Comparison of ENCODE assay signal across 22 cellular contexts in genomic region chr11:34823197-34823596, GRCh38.
DNase-seq lines count a peak whose midpoint lies in the region; ATAC-seq, FAIRE-seq and TF ChIP-seq lines count a peak whose summit lies in the region.
"Had no signal": no experiment of that assay in that cellular context is flagged by ENCODE, and none has a peak within 500 bp of the region (broad histone marks: within the 10 kb centered on the region; RNA-seq: fewer than 3 reads in every experiment).

No MANE protein-coding gene starts in this region.

- no peaks in the 10 kb centered on the region for H3K4me1 ChIP-seq in right atrium auricular region
- peaks cover 96% of the 10 kb centered on the region for H3K4me1 ChIP-seq in KMS-11 (ENCODE audit: low read depth, poor library complexity, severe bottlenecking)
- H3K4me1 ChIP-seq: SJSA1 had no signal

- H3K4me2 ChIP-seq in KMS-11, result peak overlapping the region; percentile 83
- H3K4me2 ChIP-seq: A549 had no signal

- DNase-seq in Right ventricle myocardium inferior (ENCODE audit: missing footprints) (no peak), right atrium auricular region (ENCODE audit: low spot score) (no peak), left lobe of liver (ENCODE audit: low spot score) (peak; percentile 74), pons (ENCODE audit: low spot score) (peak; percentile 32), GM19239 (ENCODE audit: insufficient read length, low spot score) (no peak)
- DNase-seq in activated naive CD4-positive, alpha-beta T cell treated with anti-CD3 and anti-CD28 coated beads, Interleukin-2, amount 50 U/mL, for 72 hours (ENCODE audit: low spot score in 2 of 2), result no peak
- DNase-seq: Caco-2; CD4-positive, alpha-beta T cell; GF-D8; GOT3; NCI-H1105 treated with DMSO at 0.1 percent for 48 hours; NCI-H1694; NCI-H2081 treated with DMSO at 0.1 percent for 48 hours; NCI-H524; NCI-H82 had no signal

- H3K36me3 Mint-ChIP-seq in activated naive CD4-positive, alpha-beta T cell treated with anti-CD3 and anti-CD28 coated beads, Interleukin-2, amount 50 U/mL, for 72 hours, result peaks cover 0 to 6% of the 10 kb centered on the region in 2 donors

- H3K79me2 ChIP-seq in KMS-11 (ENCODE audit: insufficient read depth, low read depth), result no peaks in the 10 kb centered on the region

- H3K9ac ChIP-seq in KMS-11, result no peak overlapping the region

- H3K36me3 ChIP-seq in right atrium auricular region (no peaks in the 10 kb centered on the region), KMS-11 (ENCODE audit: insufficient read depth) (no peaks in the 10 kb centered on the region)
- H3K36me3 ChIP-seq: SJSA1 had no signal

- no peaks in the 10 kb centered on the region for H3K9me3 ChIP-seq in right atrium auricular region

- H3K9me3 Mint-ChIP-seq in activated naive CD4-positive, alpha-beta T cell treated with anti-CD3 and anti-CD28 coated beads, Interleukin-2, amount 50 U/mL, for 72 hours, result peaks cover 4 to 5% of the 10 kb centered on the region in 2 donors

- no peaks in the 10 kb centered on the region for H4K20me1 ChIP-seq in KMS-11 (ENCODE audit: insufficient read depth)

- TF ChIP-seq CTCF in right atrium auricular region (IDR thresholded peaks at IDR 0.05), result no peak
- TF ChIP-seq CTCF in KMS-11 (conservative IDR thresholded peaks at IDR 0.05; ENCODE audit: low read depth, low read length), result no peak

- FAIRE-seq in GM19239 (lab: Jason Lieb, UNC), result no peak
- FAIRE-seq: A549, HTR-8/SVneo had no signal

- intact Hi-C loops in Right ventricle myocardium inferior (cut with DNase I), result no loop called here

- H3K27me3 ChIP-seq in right atrium auricular region (no peaks in the 10 kb centered on the region), KMS-11 (ENCODE audit: insufficient read depth, low read depth) (no peaks in the 10 kb centered on the region)

- no peak overlapping the region for H2AFZ ChIP-seq in KMS-11 (ENCODE audit: low read depth)

- H3K4me3 ChIP-seq in right atrium auricular region (no peak overlapping the region), KMS-11 (IDR thresholded peaks at IDR 0.05; ENCODE audit: insufficient read depth, low read depth, low read length) (no peak overlapping the region)
- H3K4me3 ChIP-seq: A549, SJSA1 had no signal

- ATAC-seq in Right ventricle myocardium inferior, result peak; percentile 40
- peak; percentile 91 for ATAC-seq in left lobe of liver
- no peak for ATAC-seq in GM21737 (IDR thresholded peaks at IDR 0.05; ENCODE audit: unreplicated experiment)
- ATAC-seq in activated naive CD4-positive, alpha-beta T cell treated with anti-CD3 and anti-CD28 coated beads, Interleukin-2, amount 50 U/mL, for 72 hours, result no peak
- ATAC-seq: A549, HCT116 had no signal

- H3K27ac Mint-ChIP-seq in activated naive CD4-positive, alpha-beta T cell treated with anti-CD3 and anti-CD28 coated beads, Interleukin-2, amount 50 U/mL, for 72 hours, result no peak overlapping the region
- H3K27ac Mint-ChIP-seq: CD4-positive, alpha-beta T cell; IgD-negative memory B cell had no signal

- no peak overlapping the region for H3K27ac ChIP-seq in right atrium auricular region
- no peak overlapping the region; the same call in 1 of the 2 replicates for H3K27ac ChIP-seq in KMS-11
- H3K27ac ChIP-seq: A549, SJSA1 had no signal

Comparison
In these comparisons a context has a peak if more than half of its experiments do, and no peak if none do; other contexts are left out.
1. ATAC-seq: peak in Right ventricle myocardium inferior (single experiment) and left lobe of liver (single experiment); none in GM21737 (single experiment) and activated naive CD4-positive, alpha-beta T cell treated with anti-CD3 and anti-CD28 coated beads, Interleukin-2, amount 50 U/mL, for 72 hours (0 of 2).
2. DNase-seq: peak in left lobe of liver (single experiment) and pons (single experiment); none in Right ventricle myocardium inferior (single experiment), right atrium auricular region (single experiment), GM19239 (single experiment) and activated naive CD4-positive, alpha-beta T cell treated with anti-CD3 and anti-CD28 coated beads, Interleukin-2, amount 50 U/mL, for 72 hours (0 of 2).